Comparison of ENCODE assay signal across 13 cellular contexts in genomic region chr1:8082945-8083344, GRCh38. TPM values are rescaled to one million over a fixed set of nuclear protein-coding genes. Genes with fewer than 3 reads are reported as not detected.
DNase-seq lines count a peak whose midpoint lies in the region; ATAC-seq, FAIRE-seq and TF ChIP-seq lines count a peak whose summit lies in the region.
"Had no signal": no experiment of that assay in that cellular context is flagged by ENCODE, and none has a peak within 500 bp of the region (broad histone marks: within the 10 kb centered on the region; RNA-seq: fewer than 3 reads in every experiment).

No MANE protein-coding gene starts in this region.

- H3K4me3 Mint-ChIP-seq in activated T-helper 2 cell treated with anti-CD3 and anti-CD28 coated beads, Interferon-gamma antibody, Interleukin-2, Interleukin-4, amounts not matched to agents 10 μg/mL and 5 μg/mL and 100 μg/mL, durations not matched to agents 14 hours and 24 hours and 36 hours (ENCODE audit: low read depth), result no peak overlapping the region
- H3K4me3 Mint-ChIP-seq: activated CD4-positive, alpha-beta T cell treated with anti-CD3 and anti-CD28 coated beads, Interleukin-2, amount 10 ng/mL, durations not matched to agents 24 days and 14 days; neural crest cell had no signal

- peaks cover 9% of the 10 kb centered on the region for H3K4me1 Mint-ChIP-seq in activated T-helper 2 cell treated with anti-CD3 and anti-CD28 coated beads, Interferon-gamma antibody, Interleukin-2, Interleukin-4, amounts not matched to agents 10 μg/mL and 5 μg/mL and 100 μg/mL, durations not matched to agents 14 hours and 24 hours and 36 hours (ENCODE audit: low read depth)

- ATAC-seq in HepG2, result no peak
- ATAC-seq in activated naive CD4-positive, alpha-beta T cell treated with anti-CD3 and anti-CD28 coated beads, Interleukin-2, amount 50 U/mL, for 72 hours, result no peak

- TF ChIP-seq EP300 in HepG2 (IDR thresholded peaks at IDR 0.05; ENCODE audit: low read depth in 2 of 2, low read length in 2 of 2) (peak in 1 of 2 experiments; percentile 17; a peak in 1 of 4 replicates), HepG2 (CRISPR knock-in tag; IDR thresholded peaks at IDR 0.05; ENCODE audit: borderline replicate concordance) (no peak)

- H3K36me3 ChIP-seq in colonic mucosa, result no peaks in the 10 kb centered on the region
- no peaks in the 10 kb centered on the region for H3K36me3 ChIP-seq in HepG2 (replicated peaks in 1 of 2; ENCODE audit: control insufficient read depth in 1 of 2, insufficient read depth in 2 of 2, low read length in 2 of 2)
- no peaks in the 10 kb centered on the region for H3K36me3 ChIP-seq in uterus

- BruUV-seq in HepG2 (replicated peaks; lab: Mats Ljungman, UMichigan), result no TSS peak

- in situ Hi-C loops in HepG2 (cut with HindIII; ENCODE audit: extremely low pct_ligation_motif_present, low pct_unique_long_range_greater_than_20kb), result no loop called here

- H3K36me3 Mint-ChIP-seq in activated naive CD4-positive, alpha-beta T cell treated with anti-CD3 and anti-CD28 coated beads, Interleukin-2, amount 50 U/mL, for 72 hours, result no peaks in the 10 kb centered on the region
- H3K36me3 Mint-ChIP-seq in activated T-helper 2 cell treated with anti-CD3 and anti-CD28 coated beads, Interferon-gamma antibody, Interleukin-2, Interleukin-4, amounts not matched to agents 10 μg/mL and 5 μg/mL and 100 μg/mL, durations not matched to agents 14 hours and 24 hours and 36 hours (ENCODE audit: low read depth), result no peaks in the 10 kb centered on the region

- H3K9ac ChIP-seq in colonic mucosa (ENCODE audit: low read depth in 2 of 2, low read length in 2 of 2) (no peak overlapping the region), HepG2 (ENCODE audit: insufficient read depth, low read depth, low read length) (no peak overlapping the region)

- no peak overlapping the region for H2AFZ ChIP-seq in HepG2 (ENCODE audit: low read length)

- WGBS in HepG2 (ENCODE audit: low lambda C conversion rate), result 65% methylated on average over 2 of the region's 2 CpGs

- H3K9me3 Mint-ChIP-seq in activated naive CD4-positive, alpha-beta T cell treated with anti-CD3 and anti-CD28 coated beads, Interleukin-2, amount 50 U/mL, for 72 hours, result no peaks in the 10 kb centered on the region
- no peaks in the 10 kb centered on the region for H3K9me3 Mint-ChIP-seq in activated T-helper 2 cell treated with anti-CD3 and anti-CD28 coated beads, Interferon-gamma antibody, Interleukin-2, Interleukin-4, amounts not matched to agents 10 μg/mL and 5 μg/mL and 100 μg/mL, durations not matched to agents 14 hours and 24 hours and 36 hours
- H3K9me3 Mint-ChIP-seq: activated CD4-positive, alpha-beta T cell treated with anti-CD3 and anti-CD28 coated beads, Interleukin-2, amount 10 ng/mL, durations not matched to agents 24 days and 14 days; neural crest cell had no signal

- DNase-seq in LHCN-M2 (ENCODE audit: low read depth) (peak; percentile 93), colonic mucosa (no peak), HepG2 (ENCODE audit: low spot score) (peak; percentile 73), uterus (no peak), cerebellar nuclear complex (lab: John Stamatoyannopoulos, UW) (no peak)
- DNase-seq in activated naive CD4-positive, alpha-beta T cell treated with anti-CD3 and anti-CD28 coated beads, Interleukin-2, amount 50 U/mL, for 72 hours (ENCODE audit: low spot score in 2 of 2), result no peak
- no peak for DNase-seq in activated T-helper 2 cell treated with anti-CD3 and anti-CD28 coated beads, Interferon-gamma antibody, Interleukin-2, Interleukin-4, amounts not matched to agents 10 μg/mL and 5 μg/mL and 100 μg/mL, durations not matched to agents 14 hours and 24 hours and 36 hours (ENCODE audit: low spot score)
- DNase-seq: activated CD4-positive, alpha-beta T cell treated with anti-CD3 and anti-CD28 coated beads, Interleukin-2, amount 10 ng/mL, durations not matched to agents 24 days and 14 days; activated naive CD4-positive, alpha-beta T cell; NCI-H524 treated with DMSO at 0.1 percent for 48 hours; stimulated activated CD4-positive, alpha-beta T cell treated with anti-CD3 and anti-CD28 coated beads, Interleukin-4, amount 100 ng/mL, for 24 hours had no signal

- H3K9me3 ChIP-seq in colonic mucosa, result no peaks in the 10 kb centered on the region
- H3K9me3 ChIP-seq in HepG2 (ENCODE audit: low read length), result no peaks in the 10 kb centered on the region
- no peaks in the 10 kb centered on the region for H3K9me3 ChIP-seq in uterus

- peaks cover 10% of the 10 kb centered on the region for H3K79me2 ChIP-seq in HepG2 (ENCODE audit: insufficient read depth, low read length)

- no peak for TF ChIP-seq CTCF in colonic mucosa (IDR thresholded peaks at IDR 0.05)
- TF ChIP-seq CTCF in HepG2 (CRISPR knock-in tag; IDR thresholded peaks at IDR 0.05), result no peak
- TF ChIP-seq CTCF in uterus (IDR thresholded peaks at IDR 0.05), result no peak

- no peak overlapping the region for H3K4me2 ChIP-seq in HepG2 (ENCODE audit: low read depth, low read length)

- TF ChIP-seq POLR2A in HepG2 (IDR thresholded peaks at IDR 0.05; ENCODE audit: insufficient read depth in 1 of 2, low read depth in 2 of 2, low read length in 2 of 2) (no peak), uterus (IDR thresholded peaks at IDR 0.05) (no peak)

- H3K27me3 Mint-ChIP-seq in activated T-helper 2 cell treated with anti-CD3 and anti-CD28 coated beads, Interferon-gamma antibody, Interleukin-2, Interleukin-4, amounts not matched to agents 10 μg/mL and 5 μg/mL and 100 μg/mL, durations not matched to agents 14 hours and 24 hours and 36 hours (ENCODE audit: low read depth), result peaks cover 2% of the 10 kb centered on the region

- peak overlapping the region; percentile 16 for H3K27ac ChIP-seq in colonic mucosa
- H3K27ac ChIP-seq in HepG2 (ENCODE audit: extremely low read length, insufficient read depth, low read length), result peak overlapping the region; percentile 63
- peak overlapping the region; percentile 46 to 50 for H3K27ac ChIP-seq in uterus

- POLR2A ChIA-PET in HepG2 (lab: Yijun Ruan, JAX), result interaction anchor here (0.9 to 2.8 kb wide), 7 partner anchors 12 to 107 kb away, joined by 3 to 20 read pairs (median 5); no protein-coding TSS in a partner anchor

- H3K27ac Mint-ChIP-seq in activated naive CD4-positive, alpha-beta T cell treated with anti-CD3 and anti-CD28 coated beads, Interleukin-2, amount 50 U/mL, for 72 hours, result no peak overlapping the region
- H3K27ac Mint-ChIP-seq in activated T-helper 2 cell treated with anti-CD3 and anti-CD28 coated beads, Interferon-gamma antibody, Interleukin-2, Interleukin-4, amounts not matched to agents 10 μg/mL and 5 μg/mL and 100 μg/mL, durations not matched to agents 14 hours and 24 hours and 36 hours, result no peak overlapping the region
- H3K27ac Mint-ChIP-seq: activated CD4-positive, alpha-beta T cell treated with anti-CD3 and anti-CD28 coated beads, Interleukin-2, amount 10 ng/mL, durations not matched to agents 24 days and 14 days had no signal

- no peaks in the 10 kb centered on the region for H3K4me1 ChIP-seq in colonic mucosa
- peaks cover 94% of the 10 kb centered on the region for H3K4me1 ChIP-seq in HepG2 (ENCODE audit: insufficient read depth, low read length)
- peaks cover 4 to 7% of the 10 kb centered on the region in 2 donors for H3K4me1 ChIP-seq in uterus

- FAIRE-seq in HepG2 (lab: Jason Lieb, UNC), result no peak
- FAIRE-seq: H1 had no signal

- no peak for TF ChIP-seq RAD21 in HepG2 (CRISPR knock-in tag; IDR thresholded peaks at IDR 0.05)

- CTCF ChIA-PET in HepG2 (lab: Yijun Ruan, JAX; ENCODE audit: low intra/inter-chr PET ratio, low total read pairs), result no interaction called here

- intact Hi-C loops in colonic mucosa (cut with DNase I) (no loop called here), HepG2 (cut with micrococcal nuclease; ENCODE audit: unreplicated experiment) (no loop called here), uterus (cut with DNase I; ENCODE audit: low total_unique reads) (no loop called here)
- intact Hi-C loops in activated T-helper 2 cell treated with anti-CD3 and anti-CD28 coated beads, Interferon-gamma antibody, Interleukin-2, Interleukin-4, amounts not matched to agents 10 μg/mL and 5 μg/mL and 100 μg/mL, durations not matched to agents 14 hours and 24 hours and 36 hours (cut with micrococcal nuclease), result no loop called here

- no peaks in the 10 kb centered on the region for H4K20me1 ChIP-seq in HepG2 (ENCODE audit: insufficient read depth, low read length)

- no peak overlapping the region for H3K4me3 ChIP-seq in colonic mucosa
- H3K4me3 ChIP-seq in HepG2 (replicated peaks in 1 of 3; ENCODE audit: insufficient read depth in 1 of 3, low read depth in 2 of 3, low read length in 3 of 3), result no peak overlapping the region
- no peak overlapping the region for H3K4me3 ChIP-seq in uterus

- no peaks in the 10 kb centered on the region for H3K27me3 ChIP-seq in colonic mucosa
- H3K27me3 ChIP-seq in HepG2 (ENCODE audit: control insufficient read depth in 1 of 2, insufficient read depth in 2 of 2, low read length in 2 of 2), result no peaks in the 10 kb centered on the region
- H3K27me3 ChIP-seq in uterus, result no peaks in the 10 kb centered on the region

RNA-seq across cellular contexts. Expression of gene ERRFI1, which starts 56.8 kb away (rescaled TPM):
- 313 and 316 TPM in 2 replicates for total RNA-seq in LHCN-M2 (2014; rRNA removed)
- 106 TPM for polyA plus RNA-seq in LHCN-M2 (2012)
- total RNA-seq in colonic mucosa, result 10 to 100 TPM; 22.3 to 45.5 TPM
- total RNA-seq in HepG2 (2016; rRNA removed; fragmentation: Illumina TruSeq; extraction: Trizol), result 84.4 and 99.5 TPM in 2 replicates
- total RNA-seq in HepG2 (2016; cell fraction: cytosol; rRNA removed; fragmentation: Illumina TruSeq; extraction: Trizol; ENCODE audit: low read depth), result 16.2 and 17.9 TPM in 2 replicates
- 83.4 and 92.6 TPM in 2 replicates for total RNA-seq in HepG2 (2016; cell fraction: insoluble cytoplasmic fraction; rRNA removed; fragmentation: Illumina TruSeq; extraction: Trizol)
- 72.5 and 74.8 TPM in 2 replicates for total RNA-seq in HepG2 (2016; cell fraction: membrane; rRNA removed; fragmentation: Illumina TruSeq; extraction: Trizol)
- total RNA-seq in HepG2 (2016; cell fraction: nucleus; rRNA removed; fragmentation: Illumina TruSeq; extraction: Trizol), result 61.8 and 73.3 TPM in 2 replicates
- polyA plus RNA-seq in HepG2 (2011; rRNA removed), result 634 and 753 TPM in 2 replicates
- polyA plus RNA-seq in HepG2 (2011; cell fraction: cytosol; rRNA removed), result 492 and 608 TPM in 2 replicates
- 300 and 467 TPM in 2 replicates for polyA plus RNA-seq in HepG2 (2011; cell fraction: nucleus; rRNA removed)
- 335 and 494 TPM in 2 replicates for polyA plus RNA-seq in HepG2 (2012)
- polyA plus RNA-seq in HepG2 (2016; cell fraction: cytosol; fragmentation: Illumina TruSeq; extraction: Trizol; ENCODE audit: low read depth), result 8.7 and 10.5 TPM in 2 replicates
- polyA plus RNA-seq in HepG2 (2016; cell fraction: insoluble cytoplasmic fraction; fragmentation: Illumina TruSeq; extraction: Trizol; ENCODE audit: low read depth), result 102 and 107 TPM in 2 replicates
- polyA plus RNA-seq in HepG2 (2016; cell fraction: membrane; fragmentation: Illumina TruSeq; extraction: Trizol; ENCODE audit: low read depth), result 41.9 and 45.1 TPM in 2 replicates
- polyA plus RNA-seq in HepG2 (2016; cell fraction: nucleus; fragmentation: Illumina TruSeq; extraction: Trizol; ENCODE audit: insufficient read depth, low read depth), result 110 and 117 TPM in 2 replicates
- polyA minus RNA-seq in HepG2 (2011; rRNA and poly(A)+ RNA removed; ENCODE audit: low replicate concordance), result 6.9 and 217 TPM in 2 replicates
- 288 and 291 TPM in 2 replicates for polyA minus RNA-seq in HepG2 (2011; cell fraction: cytosol; rRNA and poly(A)+ RNA removed)
- polyA minus RNA-seq in HepG2 (2011; cell fraction: nucleus; rRNA and poly(A)+ RNA removed), result 228 and 458 TPM in 2 replicates
- 10 to 100 TPM; 19.0 to 67.6 (median 39.6) TPM for total RNA-seq in uterus
- 1 to 10 TPM; 1.9 to 2.3 TPM for total RNA-seq in activated naive CD4-positive, alpha-beta T cell treated with anti-CD3 and anti-CD28 coated beads, Interleukin-2, amount 50 U/mL, for 72 hours
- total RNA-seq in activated T-helper 2 cell treated with anti-CD3 and anti-CD28 coated beads, Interferon-gamma antibody, Interleukin-2, Interleukin-4, amounts not matched to agents 10 μg/mL and 5 μg/mL and 100 μg/mL, durations not matched to agents 14 hours and 24 hours and 36 hours, result 3.1 and 3.8 TPM in 2 replicates

Comparison
In these comparisons a context has a peak if more than half of its experiments do, and no peak if none do; other contexts are left out.
1. DNase-seq: peak in LHCN-M2 (single experiment) and HepG2 (single experiment); none in colonic mucosa (single experiment), uterus (0 of 2), activated naive CD4-positive, alpha-beta T cell treated with anti-CD3 and anti-CD28 coated beads, Interleukin-2, amount 50 U/mL, for 72 hours (0 of 2), activated T-helper 2 cell treated with anti-CD3 and anti-CD28 coated beads, Interferon-gamma antibody, Interleukin-2, Interleukin-4, amounts not matched to agents 10 μg/mL and 5 μg/mL and 100 μg/mL, durations not matched to agents 14 hours and 24 hours and 36 hours (single experiment) and cerebellar nuclear complex (0 of 2).
2. Peak in every context shown above with its lines, with median percentiles within 50 percentile points of each other: H3K27ac ChIP-seq.